ENCODE assay signal across 17 cellular contexts in genomic region chr19:18377026-18377425, GRCh38. TPM values are rescaled to one million over a fixed set of nuclear protein-coding genes. Genes with fewer than 3 reads are reported as not detected.
A peak's percentile ranks its signal among the peaks of the same experiment; 100 is the strongest.
DNase-seq lines count a peak whose midpoint lies in the region; ATAC-seq and TF ChIP-seq lines count a peak whose summit lies in the region.
"Had no signal": no experiment of that assay in that cellular context is flagged by ENCODE, and none has a peak within 500 bp of the region (broad histone marks: within the 10 kb centered on the region; RNA-seq: fewer than 3 reads in every experiment).

No MANE protein-coding gene starts in this region.

- H3K4me3 ChIP-seq in thyroid gland (replicated peaks in 1 of 3) = no peak overlapping the region
- H3K4me3 ChIP-seq: MG63 had no signal

- no peaks in the 10 kb centered on the region for H3K27me3 ChIP-seq in thyroid gland
- H3K27me3 ChIP-seq in CD4-positive, alpha-beta T cell (ENCODE audit: control insufficient read depth, insufficient read depth, low read length) = no peaks in the 10 kb centered on the region
- H3K27me3 ChIP-seq: MG63, neutrophil had no signal

- H3K4me1 ChIP-seq in thyroid gland = peaks cover 12 to 47% of the 10 kb centered on the region in 2 donors

- H3K9me3 Mint-ChIP-seq in CD4-positive, alpha-beta T cell = no peaks in the 10 kb centered on the region
- H3K9me3 Mint-ChIP-seq: activated naive CD4-positive, alpha-beta T cell treated with anti-CD3 and anti-CD28 coated beads for 36 hours had no signal

- H3K4me3 Mint-ChIP-seq in CD4-positive, alpha-beta T cell = no peak overlapping the region
- H3K4me3 Mint-ChIP-seq: activated CD8-positive, alpha-beta memory T cell treated with anti-CD3 and anti-CD28 coated beads, Interleukin-2, amount 10 ng/mL, durations not matched to agents 7 days and 5 days; activated naive CD4-positive, alpha-beta T cell treated with anti-CD3 and anti-CD28 coated beads for 36 hours had no signal

- TF ChIP-seq CTCF in thyroid gland (IDR thresholded peaks at IDR 0.05) = no peak
- no peak for TF ChIP-seq CTCF in CD4-positive, alpha-beta T cell (IDR thresholded peaks at IDR 0.05)

- ATAC-seq in HG02798 (IDR thresholded peaks at IDR 0.05; ENCODE audit: poor library complexity, unreplicated experiment) = no peak
- no peak for ATAC-seq in CD4-positive, alpha-beta T cell (ENCODE audit: poor library complexity)
- ATAC-seq: activated CD8-positive, alpha-beta memory T cell treated with anti-CD3 and anti-CD28 coated beads, Interleukin-2, amount 10 ng/mL, durations not matched to agents 7 days and 5 days had no signal

- H3K36me3 ChIP-seq in thyroid gland = no peaks in the 10 kb centered on the region
- H3K36me3 ChIP-seq: MG63, neutrophil had no signal

- no peaks in the 10 kb centered on the region for H3K36me3 Mint-ChIP-seq in CD4-positive, alpha-beta T cell (ENCODE audit: low read depth)
- H3K36me3 Mint-ChIP-seq: activated CD8-positive, alpha-beta memory T cell treated with anti-CD3 and anti-CD28 coated beads, Interleukin-2, amount 10 ng/mL, durations not matched to agents 7 days and 5 days had no signal

- intact Hi-C loops in thyroid gland (cut with DNase I) = no loop called here
- intact Hi-C loops in CD4-positive, alpha-beta T cell (cut with DNase I, micrococcal nuclease) = no loop called here

- TF ChIP-seq POLR2A in thyroid gland (IDR thresholded peaks at IDR 0.05) = no peak

- H3K27ac Mint-ChIP-seq in CD4-positive, alpha-beta T cell = no peak overlapping the region
- H3K27ac Mint-ChIP-seq: activated CD8-positive, alpha-beta memory T cell treated with anti-CD3 and anti-CD28 coated beads, Interleukin-2, amount 10 ng/mL, durations not matched to agents 7 days and 5 days; activated naive CD4-positive, alpha-beta T cell treated with anti-CD3 and anti-CD28 coated beads for 36 hours had no signal

- no peaks in the 10 kb centered on the region for H3K9me3 ChIP-seq in thyroid gland
- no peaks in the 10 kb centered on the region for H3K9me3 ChIP-seq in CD4-positive, alpha-beta T cell (ENCODE audit: control insufficient read depth, low read length)
- H3K9me3 ChIP-seq: MG63, neutrophil had no signal

- CTCF ChIA-PET in CD4-positive, alpha-beta T cell (lab: Charles Lee) = no interaction called here

- POLR2A ChIA-PET in CD4-positive, alpha-beta T cell (lab: Charles Lee) = no interaction called here

- DNase-seq in NCI-H1417 (lab: John Stamatoyannopoulos, UW) (peak in 2 of 3 experiments; percentile 23 to 66), NCI-H1417 treated with DMSO at 0.1 percent for 48 hours (lab: John Stamatoyannopoulos, UW) (no peak), NCI-H345 (lab: John Stamatoyannopoulos, UW) (peak; percentile 29), epithelial cell of prostate (ENCODE audit: low read depth, low spot score) (no peak), thyroid gland (no peak), NK-92 (lab: John Stamatoyannopoulos, UW; ENCODE audit: unreplicated experiment) (no peak)
- DNase-seq in CD4-positive, alpha-beta T cell = no peak
- DNase-seq: activated CD8-positive, alpha-beta memory T cell treated with anti-CD3 and anti-CD28 coated beads, Interleukin-2, amount 10 ng/mL, durations not matched to agents 7 days and 5 days; activated naive CD4-positive, alpha-beta T cell treated with anti-CD3 and anti-CD28 coated beads for 36 hours; DND-41; glutamatergic neuron; MG63; NCI-H526 treated with DMSO at 0.1 percent for 48 hours had no signal

- 72 to 73% methylated on average over 6 of the region's 6 CpGs for WGBS in thyroid gland, 2 donors

- H3K27ac ChIP-seq in epithelial cell of prostate (peak overlapping the region; percentile 85), thyroid gland (peak overlapping the region in 2 of 3 donors; percentile 28 to 30)
- H3K27ac ChIP-seq in CD4-positive, alpha-beta T cell (ENCODE audit: low read depth, low read length) = no peak overlapping the region
- H3K27ac ChIP-seq: HL-60, neutrophil had no signal

- H3K4me1 Mint-ChIP-seq in CD4-positive, alpha-beta T cell (ENCODE audit: low read depth) = peaks cover 6% of the 10 kb centered on the region

- H3K27me3 Mint-ChIP-seq in CD4-positive, alpha-beta T cell = peaks cover 14% of the 10 kb centered on the region
- H3K27me3 Mint-ChIP-seq: activated CD8-positive, alpha-beta memory T cell treated with anti-CD3 and anti-CD28 coated beads, Interleukin-2, amount 10 ng/mL, durations not matched to agents 7 days and 5 days had no signal

RNA-seq across cellular contexts. Expression of gene GDF15, which starts 8.9 kb away (rescaled TPM):
- total RNA-seq in thyroid gland = 1 to 10 TPM in 3 of 4 donors, not detected in 1; 3.7 to 9.9 (median 5.1) TPM
- not detected for total RNA-seq in CD4-positive, alpha-beta T cell
- total RNA-seq: activated CD8-positive, alpha-beta memory T cell treated with anti-CD3 and anti-CD28 coated beads, Interleukin-2, amount 10 ng/mL, durations not matched to agents 7 days and 5 days had no signal

RNA-seq across cellular contexts. Expression of gene LRRC25, which starts 20.4 kb away (rescaled TPM):
- 1 to 10 TPM; 1.1 to 7.1 (median 2.2) TPM for total RNA-seq in thyroid gland
- under 1 TPM; 0.82 to 0.92 TPM for total RNA-seq in CD4-positive, alpha-beta T cell
- total RNA-seq: activated naive CD4-positive, alpha-beta T cell treated with anti-CD3 and anti-CD28 coated beads for 36 hours; SK-MEL-5 had no signal

RNA-seq across cellular contexts. Expression of gene PGPEP1, which starts 36.6 kb away (rescaled TPM):
- total RNA-seq in thyroid gland = 10 to 100 TPM; 23.5 to 44.0 (median 27.9) TPM
- total RNA-seq in CD4-positive, alpha-beta T cell = 10 to 100 TPM; 24.4 to 25.9 TPM

RNA-seq across cellular contexts. Expression of gene SSBP4, which starts 42.2 kb away (rescaled TPM):
- total RNA-seq in thyroid gland = 10 to 100 TPM; 40.5 to 75.6 (median 56.1) TPM
- 10 to 100 TPM; 44.0 to 50.9 TPM for total RNA-seq in CD4-positive, alpha-beta T cell

RNA-seq across cellular contexts. Expression of gene LSM4, which starts 54.1 kb away (rescaled TPM):
- total RNA-seq in thyroid gland = 100 to 1,000 TPM in 2 of 4 donors, 10 to 100 TPM in 2; 55.2 to 203 (median 140) TPM
- total RNA-seq in CD4-positive, alpha-beta T cell = 10 to 100 TPM; 40.2 to 47.4 TPM

Comparison
In these comparisons a context has a peak if more than half of its experiments do, and no peak if none do; other contexts are left out.
1. DNase-seq: peak in NCI-H1417 (2 of 3) and NCI-H345 (single experiment); none in NCI-H1417 treated with DMSO at 0.1 percent for 48 hours (single experiment), epithelial cell of prostate (single experiment), thyroid gland (0 of 2), NK-92 (single experiment) and CD4-positive, alpha-beta T cell (0 of 10).